ENCODE assay signal across 12 cellular contexts in genomic region chr7:24741691-24742639, GRCh38. TPM values are rescaled to one million over a fixed set of nuclear protein-coding genes. Genes with fewer than 3 reads are reported as not detected.
DNase-seq lines count a peak whose midpoint lies in the region; ATAC-seq, FAIRE-seq and TF ChIP-seq lines count a peak whose summit lies in the region.
"Had no signal": no experiment of that assay in that cellular context is flagged by ENCODE, and none has a peak within 500 bp of the region (broad histone marks: within the 10 kb centered on the region; RNA-seq: fewer than 3 reads in every experiment).

No MANE protein-coding gene starts in this region.

- TF ChIP-seq CTCF in A549 (IDR thresholded peaks at IDR 0.05) (no peak), bronchial epithelial cell (IDR thresholded peaks at IDR 0.05; ENCODE audit: insufficient read depth, low read length, severe bottlenecking) (no peak)

- H2AK5ac ChIP-seq in mesenchymal stem cell (ENCODE audit: low read length, severe bottlenecking), result peak overlapping the region; percentile 75

- no peak; a peak in 2 of 5 replicates for TF ChIP-seq RAD21 in A549 (conservative IDR thresholded peaks at IDR 0.05 in 1 of 2, IDR thresholded peaks at IDR 0.05 in 1 of 2)

- peak overlapping the region; percentile 87 for H2BK5ac ChIP-seq in mesenchymal stem cell (ENCODE audit: low read depth, low read length, poor library complexity, severe bottlenecking)

- H4K91ac ChIP-seq in mesenchymal stem cell (ENCODE audit: low read length), result no peak overlapping the region

- H3K4me3 ChIP-seq in A549 (no peak overlapping the region), bronchial epithelial cell (ENCODE audit: low read depth, low read length) (no peak overlapping the region), mesenchymal stem cell (ENCODE audit: insufficient read depth in 1 of 2, low read depth in 1 of 2, low read length in 2 of 2) (no peak overlapping the region)

- 29% methylated on average over 15 of the region's 15 CpGs for WGBS in A549 (ENCODE audit: missing lambda C conversion rate)
- WGBS in mesenchymal stem cell, result 54% methylated on average over 14 of the region's 15 CpGs

- peaks cover 22% of the 10 kb centered on the region for H3K79me1 ChIP-seq in mesenchymal stem cell (replicated peaks; ENCODE audit: low read length, poor library complexity, severe bottlenecking)

- H3K27ac ChIP-seq in A549, result peak overlapping the region; percentile 91 to 95
- peak overlapping the region; percentile 91 for H3K27ac ChIP-seq in mesenchymal stem cell (ENCODE audit: low read length, poor library complexity, severe bottlenecking)

- H3K4me2 ChIP-seq in A549 (peak overlapping the region; percentile 71), mesenchymal stem cell (ENCODE audit: low read length, poor library complexity, severe bottlenecking) (no peak overlapping the region)

- H3K23ac ChIP-seq in mesenchymal stem cell (ENCODE audit: low read length in 2 of 2), result no peak overlapping the region

- FAIRE-seq in A549 (lab: Jason Lieb, UNC) (peak; percentile 23), bronchial epithelial cell (lab: Jason Lieb, UNC) (no peak)

- H2BK12ac ChIP-seq in mesenchymal stem cell (ENCODE audit: low read length in 2 of 2), result peak overlapping the region in 1 of 2 experiments; percentile 23

- CTCF ChIA-PET in A549 (lab: Yijun Ruan, JAX), result interaction anchor here (0.7 to 1.7 kb wide), 8 partner anchors 9 to 79 kb away, joined by 3 to 6 read pairs (median 4); no protein-coding TSS in a partner anchor

- peak; percentile 89 to 95 for DNase-seq in A549 (ENCODE audit: low read depth in 1 of 2, low spot score in 1 of 2)
- peak; percentile 92 for DNase-seq in HS-5 (ENCODE audit: low read depth)
- DNase-seq in bronchial epithelial cell (ENCODE audit: low read depth), result peak; percentile 85
- peak; percentile 83 for DNase-seq in mesenchymal stem cell
- DNase-seq in pons (ENCODE audit: low spot score), result no peak
- DNase-seq in NCI-H2196 treated with DMSO at 0.1 percent for 48 hours (lab: John Stamatoyannopoulos, UW; ENCODE audit: unreplicated experiment), result no peak
- DNase-seq in NCI-H510A (lab: John Stamatoyannopoulos, UW), result no peak
- DNase-seq: activated CD4-positive, alpha-beta T cell treated with anti-CD3 and anti-CD28 coated beads, Interleukin-2, amount 10 ng/mL, durations not matched to agents 7 days and 5 days; NCI-H187 treated with DMSO at 0.1 percent for 48 hours; SHP77 had no signal

- peak; percentile 25 to 83; a peak in 2 of 5 replicates for TF ChIP-seq EP300 in A549 (IDR thresholded peaks at IDR 0.05)

- no peak overlapping the region for H3K14ac ChIP-seq in mesenchymal stem cell (ENCODE audit: low read length in 2 of 2)

- H4K8ac ChIP-seq in mesenchymal stem cell (ENCODE audit: low read length), result no peak overlapping the region

- H2BK120ac ChIP-seq in mesenchymal stem cell (ENCODE audit: low read depth, low read length), result no peak overlapping the region

- H2AFZ ChIP-seq in mesenchymal stem cell (ENCODE audit: low read depth, low read length), result no peak overlapping the region

- no peak overlapping the region for H3K4ac ChIP-seq in mesenchymal stem cell (ENCODE audit: low read depth in 1 of 2, low read length in 2 of 2)

- ATAC-seq in A549 (peak; percentile 97 to 99), GM19467 (IDR thresholded peaks at IDR 0.05; ENCODE audit: unreplicated experiment) (no peak)
- ATAC-seq: natural killer cell treated with Interleukin-12 subunit alpha and Interleukin-12 subunit beta and Interleukin-15 and Interleukin-18, amount 100 ng/mL, for 72 hours had no signal

- peaks cover 43% of the 10 kb centered on the region for H3K4me1 ChIP-seq in A549
- peaks cover 14% of the 10 kb centered on the region for H3K4me1 ChIP-seq in mesenchymal stem cell (ENCODE audit: control insufficient read depth, insufficient read depth, low read depth, low read length)

- H3K36me3 ChIP-seq in bronchial epithelial cell (ENCODE audit: control insufficient read depth, insufficient read depth, low read length) (peaks cover 7% of the 10 kb centered on the region), mesenchymal stem cell (ENCODE audit: control insufficient read depth in 1 of 2, insufficient read depth in 2 of 2, low read depth in 1 of 2, low read length in 2 of 2) (peaks cover 17 to 29% of the 10 kb centered on the region in 2 experiments)

- H3K9me3 ChIP-seq in A549, result peaks cover 19% of the 10 kb centered on the region; the same call in 2 of the 3 replicates
- H3K9me3 ChIP-seq in mesenchymal stem cell (ENCODE audit: control insufficient read depth, low read length), result peaks cover 14% of the 10 kb centered on the region

- H3K27me3 ChIP-seq in bronchial epithelial cell (ENCODE audit: control insufficient read depth, insufficient read depth, low read length) (no peaks in the 10 kb centered on the region), mesenchymal stem cell (ENCODE audit: control insufficient read depth in 1 of 2, insufficient read depth in 1 of 2, low read length in 2 of 2) (no peaks in the 10 kb centered on the region)

- POLR2A ChIA-PET in A549 (lab: Yijun Ruan, JAX), result interaction anchor here (1.1 to 1.7 kb wide), 4 partner anchors 14 to 383 kb away, joined by 3 to 5 read pairs (median 4); partner anchors contain the start of gene CYCS

- peak overlapping the region; percentile 75 for H3K9ac ChIP-seq in mesenchymal stem cell (ENCODE audit: low read length)

- no peak overlapping the region for H2BK15ac ChIP-seq in mesenchymal stem cell (ENCODE audit: low read depth, poor library complexity, severe bottlenecking)

- no peak for TF ChIP-seq POLR2A in A549 (IDR thresholded peaks at IDR 0.05; ENCODE audit: low read length)

- peak overlapping the region in 1 of 2 experiments; percentile 4 for H3K18ac ChIP-seq in mesenchymal stem cell (ENCODE audit: low read depth in 1 of 2, low read length in 2 of 2)

TF ChIP-seq in A549, 52 proteins besides CTCF, POLR2A, EP300 and RAD21 (continues in another document):
- TF ChIP-seq NR3C1 (IDR thresholded peaks at IDR 0.05), result no peak
- TF ChIP-seq JUN (IDR thresholded peaks at IDR 0.05), result peak; percentile 53 to 75; a peak in 4 of 5 replicates
- TF ChIP-seq CEBPB (IDR thresholded peaks at IDR 0.05), result no peak
- TF ChIP-seq HEYL (CRISPR knock-in tag; IDR thresholded peaks at IDR 0.05), result 0 out of 2 replicates have a peak, but pooled peaks have one; percentile 48
- TF ChIP-seq RFX5 (IDR thresholded peaks at IDR 0.05), result no peak
- peak; percentile 83 for TF ChIP-seq GATA3 (IDR thresholded peaks at IDR 0.05; ENCODE audit: borderline replicate concordance)
- TF ChIP-seq HOXB5 (CRISPR knock-in tag; IDR thresholded peaks at IDR 0.05), result peak; percentile 6; the same call in 1 of the 2 replicates
- TF ChIP-seq, protein P1, sequence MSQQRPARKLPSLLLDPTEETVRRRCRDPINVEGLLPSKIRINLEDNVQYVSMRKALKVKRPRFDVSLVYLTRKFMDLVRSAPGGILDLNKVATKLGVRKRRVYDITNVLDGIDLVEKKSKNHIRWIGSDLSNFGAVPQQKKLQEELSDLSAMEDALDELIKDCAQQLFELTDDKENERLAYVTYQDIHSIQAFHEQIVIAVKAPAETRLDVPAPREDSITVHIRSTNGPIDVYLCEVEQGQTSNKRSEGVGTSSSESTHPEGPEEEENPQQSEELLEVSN (IDR thresholded peaks at IDR 0.05; ENCODE audit: borderline replicate concordance, low read depth), result peak; percentile 50; the same call in 1 of the 2 replicates
- TF ChIP-seq BHLHE40 (IDR thresholded peaks at IDR 0.05; ENCODE audit: low read depth, low read length), result no peak
- TF ChIP-seq ZNF302 (CRISPR knock-in tag; IDR thresholded peaks at IDR 0.05), result no peak
- TF ChIP-seq MYC (IDR thresholded peaks at IDR 0.05; ENCODE audit: borderline replicate concordance, low read length), result peak; percentile 83; the same call in 1 of the 2 replicates
- peak; percentile 55; the same call in 1 of the 2 replicates for TF ChIP-seq HOXB13 (CRISPR knock-in tag; IDR thresholded peaks at IDR 0.05; ENCODE audit: low read depth)
- no peak for TF ChIP-seq HMGXB4 (CRISPR knock-in tag; IDR thresholded peaks at IDR 0.05; ENCODE audit: borderline replicate concordance)
- no peak for TF ChIP-seq ZFP36 (IDR thresholded peaks at IDR 0.05; ENCODE audit: borderline replicate concordance, partially characterized antibody)
- TF ChIP-seq MAX (IDR thresholded peaks at IDR 0.05), result peak; percentile 90
- no peak for TF ChIP-seq HOXA7 (CRISPR knock-in tag; IDR thresholded peaks at IDR 0.05)
- peak; percentile 56; the same call in 1 of the 2 replicates for TF ChIP-seq FOSL2 (IDR thresholded peaks at IDR 0.05)
- TF ChIP-seq FOSL2 (CRISPR knock-in tag; IDR thresholded peaks at IDR 0.05), result peak; percentile 81
- peak; percentile 58 for TF ChIP-seq JUNB (IDR thresholded peaks at IDR 0.05)

RNA-seq across cellular contexts. Expression of gene GSDME, which starts 15.3 kb away (rescaled TPM):
- 55.9 and 57.5 TPM in 2 replicates for polyA plus RNA-seq in A549 (2011; rRNA removed)
- 42.9 and 48.2 TPM in 2 replicates for polyA plus RNA-seq in A549 (2012; cell fraction: cytosol; rRNA removed)
- polyA plus RNA-seq in A549 (2012; cell fraction: nucleus; rRNA removed), result 40.3 and 55.3 TPM in 2 replicates
- 50.9 to 51.9 TPM (median 51.0 TPM) in 3 replicates for polyA plus RNA-seq in A549 (2017; fragmentation: RNase III; extraction: RNeasy Plus Mini Kit Qiagen cat#74134 plus additional on column Dnase treatment)
- 45.3 and 48.9 TPM in 2 replicates for polyA minus RNA-seq in A549 (2011; rRNA and poly(A)+ RNA removed)
- 63.7 and 79.4 TPM in 2 replicates for total RNA-seq in bronchial epithelial cell
- 21.3 TPM for polyA plus RNA-seq in mesenchymal stem cell (2013, experiment 1 of 2)
- 21.1 TPM for polyA plus RNA-seq in mesenchymal stem cell (2013, experiment 2 of 2)

Comparison
In these comparisons a context has a peak if more than half of its experiments do, and no peak if none do; other contexts are left out.
1. DNase-seq: peak in A549 (2 of 2), HS-5 (single experiment), bronchial epithelial cell (single experiment) and mesenchymal stem cell (single experiment); none in pons (single experiment), NCI-H2196 treated with DMSO at 0.1 percent for 48 hours (single experiment) and NCI-H510A (single experiment).